8 cellular contexts compared by ENCODE assay signal in genomic region chr3:113745273-113746068, GRCh38. TPM values are rescaled to one million over a fixed set of nuclear protein-coding genes. Genes with fewer than 3 reads are reported as not detected.
DNase-seq lines count a peak whose midpoint lies in the region; ATAC-seq and TF ChIP-seq lines count a peak whose summit lies in the region.

No MANE protein-coding gene starts in this region.

- ATAC-seq in GM19324 (IDR thresholded peaks at IDR 0.05; ENCODE audit: low FRiP score, unreplicated experiment) (peak; percentile 39), HG03460 (IDR thresholded peaks at IDR 0.05; ENCODE audit: unreplicated experiment) (peak; percentile 60), left colon (peak; percentile 67)

- H3K9ac ChIP-seq in colonic mucosa (ENCODE audit: low read depth in 2 of 2, low read length in 2 of 2): peak overlapping the region; percentile 87 to 99

- peak; percentile 90 for DNase-seq in AG20443 (ENCODE audit: low spot score)
- peak; percentile 68 to 83 for DNase-seq in NCI-H524 (lab: John Stamatoyannopoulos, UW)
- DNase-seq in activated CD4-positive, alpha-beta T cell treated with anti-CD3 and anti-CD28 coated beads for 4 hours: peak; percentile 80 to 84
- DNase-seq in colonic mucosa: peak; percentile 88
- peak; percentile 72 to 83 for DNase-seq in left colon
- peak; percentile 80 for DNase-seq in stimulated activated CD4-positive, alpha-beta T cell treated with anti-CD3 and anti-CD28 coated beads, Interleukin-2, amount 100 ng/mL, for 4 hours (ENCODE audit: low read depth)

- intact Hi-C loops in colonic mucosa (cut with DNase I) (loop anchor here (10.0 kb wide), 2 partner anchors 251 to 309 kb away; partner anchors contain the start of genes CCDC191 and QTRT2), left colon (cut with DNase I, micrococcal nuclease) (no loop called here)

- TF ChIP-seq CTCF in colonic mucosa (IDR thresholded peaks at IDR 0.05): peak; percentile 49

- peaks cover 12% of the 10 kb centered on the region for H3K4me1 ChIP-seq in colonic mucosa

- H3K27me3 ChIP-seq in colonic mucosa: no peaks in the 10 kb centered on the region

- no peaks in the 10 kb centered on the region for H3K36me3 ChIP-seq in colonic mucosa

- H3K27ac ChIP-seq in colonic mucosa: peak overlapping the region; percentile 98

- peak overlapping the region; percentile 88 for H3K4me3 ChIP-seq in colonic mucosa

- H3K9me3 ChIP-seq in colonic mucosa: no peaks in the 10 kb centered on the region

RNA-seq across cellular contexts. Expression of gene NAA50, which starts 0.6 kb away (rescaled TPM):
- total RNA-seq in colonic mucosa (100 to 1,000 TPM; 107 to 124 TPM), left colon (10 to 100 TPM; 89.8 to 96.0 TPM)

RNA-seq across cellular contexts. Expression of gene ATP6V1A, which starts 1.4 kb away (rescaled TPM):
- total RNA-seq in colonic mucosa (10 to 100 TPM; 79.1 to 93.4 TPM), left colon (10 to 100 TPM; 70.6 to 78.1 TPM)

RNA-seq across cellular contexts. Expression of gene USF3, which starts 49.0 kb away (rescaled TPM):
- total RNA-seq in colonic mucosa (10 to 100 TPM; 18.4 to 22.7 TPM), left colon (10 to 100 TPM; 25.5 to 25.6 TPM)

Comparison
In these comparisons a context has a peak if more than half of its experiments do, and no peak if none do; other contexts are left out.
1. Peak in every context shown above with its lines: DNase-seq, ATAC-seq, H3K4me3 ChIP-seq and H3K27ac ChIP-seq.